In the genomic region with DNA sequence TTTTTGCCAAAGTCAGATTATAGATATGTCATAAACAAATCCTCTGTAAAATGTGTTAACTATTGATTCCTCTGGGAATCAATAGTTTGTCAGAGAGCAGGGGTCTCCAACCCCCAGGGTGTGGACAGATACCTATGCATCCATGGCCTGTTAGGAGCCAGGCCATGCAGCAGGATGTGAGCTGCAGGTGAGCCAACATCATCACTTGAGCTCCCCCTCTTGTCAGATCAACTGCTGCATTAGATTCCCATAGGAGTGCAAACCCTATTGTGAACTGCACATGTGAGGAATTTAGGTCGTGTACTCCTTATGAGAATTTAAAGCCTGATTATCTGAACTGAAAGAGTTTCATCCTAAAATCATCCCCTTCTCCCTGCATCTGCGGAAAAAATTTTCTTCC, we compare ENCODE assay signal across 19 cellular contexts.
A peak's percentile ranks its signal among the peaks of the same experiment; 100 is the strongest.
DNase-seq lines count a peak whose midpoint lies in the region; ATAC-seq, FAIRE-seq and TF ChIP-seq lines count a peak whose summit lies in the region.
"Had no signal": no experiment of that assay in that cellular context is flagged by ENCODE, and none has a peak within 500 bp of the region (broad histone marks: within the 10 kb centered on the region; RNA-seq: fewer than 3 reads in every experiment).

No MANE protein-coding gene starts in this region.

- no peak overlapping the region for H2BK20ac ChIP-seq in H1 (ENCODE audit: low read length)

- DNase-seq in HepG2 (ENCODE audit: low spot score) = no peak
- no peak for DNase-seq in right lobe of liver
- peak; percentile 1 for DNase-seq in HT-29 (ENCODE audit: low spot score)
- DNase-seq in H1 (ENCODE audit: low read depth in 1 of 2, low spot score in 2 of 2) = no peak
- no peak for DNase-seq in gastrocnemius medialis
- no peak for DNase-seq in substantia nigra (lab: John Stamatoyannopoulos, UW)
- DNase-seq in GM10266 (ENCODE audit: extremely low spot score) = no peak
- DNase-seq: ACHN; DND-41; HCEC 1CT; NCI-H1048; NCI-H1436; NCI-H510A; NK-92 treated with Interleukin-12 subunit alpha and Interleukin-12 subunit beta, amount 100 ng/mL, for 24 hours; Right ventricle myocardium superior; SW 1271; T-helper 2 cell had no signal

- no peak overlapping the region for H3K23ac ChIP-seq in H1 (ENCODE audit: insufficient read length)

- no peak overlapping the region for H3K9ac ChIP-seq in HepG2 (ENCODE audit: insufficient read depth, low read depth, low read length)
- H3K9ac ChIP-seq in H1 (replicated peaks in 1 of 4; ENCODE audit: extremely low read depth in 1 of 4, low read depth in 3 of 4, low read length in 3 of 4) = no peak overlapping the region

- no peak overlapping the region for H2BK12ac ChIP-seq in H1 (ENCODE audit: low read depth, low read length)

- no peak overlapping the region for H2BK120ac ChIP-seq in H1 (replicated peaks; ENCODE audit: low read depth, low read length)

- no peak overlapping the region for H2BK5ac ChIP-seq in H1 (ENCODE audit: low read depth, low read length)

- H2AK5ac ChIP-seq in H1 (ENCODE audit: low read depth, low read length) = no peak overlapping the region

- no peak overlapping the region for H3K27ac ChIP-seq in HepG2 (ENCODE audit: extremely low read length, insufficient read depth, low read length)
- H3K27ac ChIP-seq in right lobe of liver = no peak overlapping the region
- H3K27ac ChIP-seq in H1 (ENCODE audit: low read depth, low read length) = no peak overlapping the region
- H3K27ac ChIP-seq in gastrocnemius medialis = no peak overlapping the region
- no peak overlapping the region for H3K27ac ChIP-seq in substantia nigra (ENCODE audit: low read depth, low read length, poor library complexity, severe bottlenecking)
- H3K27ac ChIP-seq: C4-2B had no signal

- no peak overlapping the region for H4K91ac ChIP-seq in H1 (replicated peaks; ENCODE audit: insufficient read length, low read length)

- no peaks in the 10 kb centered on the region for H3K79me2 ChIP-seq in HepG2 (ENCODE audit: insufficient read depth, low read length)
- H3K79me2 ChIP-seq in H1 (ENCODE audit: control insufficient read depth in 1 of 2, insufficient read depth in 2 of 2, low read length in 2 of 2) = no peaks in the 10 kb centered on the region

- WGBS in HepG2 (ENCODE audit: low lambda C conversion rate) = 0% methylated on average over 2 of the region's 2 CpGs
- 46% methylated on average over 2 of the region's 2 CpGs for WGBS in right lobe of liver (ENCODE audit: insufficient coverage, low coverage, low lambda C conversion rate, missing lambda C conversion rate)
- WGBS in H1 (ENCODE audit: extremely low coverage in 1 of 2, insufficient coverage in 1 of 2, insufficient read length in 1 of 2, insufficient replicate concordance in 2 of 2, low coverage in 1 of 2, low lambda C conversion rate in 2 of 2, missing lambda C conversion rate in 1 of 2), 2 experiments = 89% methylated on average over 2 of the region's 2 CpGs; no CpG with 5 or more reads in 1 of the 2 experiments

- POLR2A ChIA-PET in HepG2 (lab: Yijun Ruan, JAX) = no interaction called here
- POLR2A ChIA-PET in H1 (lab: Charles Lee; ENCODE audit: partially characterized antibody) = no interaction called here

- ATAC-seq in HepG2 (0 out of 3 replicates have a peak, but pooled peaks have one; percentile 45), right lobe of liver (no peak), gastrocnemius medialis (no peak)

- no peak overlapping the region for H3K4me3 ChIP-seq in HepG2 (replicated peaks in 1 of 3; ENCODE audit: insufficient read depth in 1 of 3, low read depth in 2 of 3, low read length in 3 of 3)
- H3K4me3 ChIP-seq in right lobe of liver = no peak overlapping the region
- H3K4me3 ChIP-seq in H1 (ENCODE audit: extremely low read depth in 1 of 4, insufficient read depth in 2 of 4, low read depth in 3 of 4, low read length in 4 of 4) = no peak overlapping the region
- H3K4me3 ChIP-seq in gastrocnemius medialis = no peak overlapping the region

- no peak overlapping the region for H2AFZ ChIP-seq in HepG2 (ENCODE audit: low read length)
- no peak overlapping the region for H2AFZ ChIP-seq in H1 (ENCODE audit: low read length)

- H4K8ac ChIP-seq in H1 (ENCODE audit: extremely low read depth, insufficient read depth, low read length) = no peak overlapping the region

- H3K27me3 ChIP-seq in HepG2 (ENCODE audit: control insufficient read depth in 1 of 2, insufficient read depth in 2 of 2, low read length in 2 of 2) (no peaks in the 10 kb centered on the region), right lobe of liver (no peaks in the 10 kb centered on the region), H1 (replicated peaks in 1 of 4; ENCODE audit: control insufficient read depth in 3 of 4, extremely low read depth in 1 of 4, insufficient read depth in 3 of 4, low read length in 3 of 4) (no peaks in the 10 kb centered on the region), gastrocnemius medialis (no peaks in the 10 kb centered on the region)

- intact Hi-C loops in HepG2 (cut with micrococcal nuclease; ENCODE audit: unreplicated experiment) (no loop called here), right lobe of liver (cut with DNase I) (no loop called here), gastrocnemius medialis (cut with DNase I; ENCODE audit: low total_unique reads) (no loop called here)

- H2BK15ac ChIP-seq in H1 (ENCODE audit: low read length) = no peak overlapping the region

- no peak overlapping the region for H4K5ac ChIP-seq in H1 (ENCODE audit: insufficient read length, low read depth, low read length)

- H3K4ac ChIP-seq in H1 (replicated peaks; ENCODE audit: insufficient read length, low read depth, low read length) = no peak overlapping the region

- H3K14ac ChIP-seq in H1 (ENCODE audit: insufficient read length) = no peak overlapping the region

- H3K4me1 ChIP-seq in HepG2 (ENCODE audit: insufficient read depth, low read length) (no peaks in the 10 kb centered on the region), right lobe of liver (no peaks in the 10 kb centered on the region), H1 (replicated peaks in 1 of 4; ENCODE audit: control insufficient read depth in 3 of 4, insufficient read depth in 4 of 4, low read length in 3 of 4) (no peaks in the 10 kb centered on the region), gastrocnemius medialis (no peaks in the 10 kb centered on the region)

- CTCF ChIA-PET in HepG2 (lab: Yijun Ruan, JAX; ENCODE audit: low intra/inter-chr PET ratio, low total read pairs) = no interaction called here
- CTCF ChIA-PET in H1 (lab: Charles Lee; ENCODE audit: partially characterized antibody) = interaction anchor here (0.7 kb wide), 1 partner anchor 22 kb away, joined by 3 read pairs; no protein-coding TSS in a partner anchor

- BruUV-seq in HepG2 (replicated peaks; lab: Mats Ljungman, UMichigan) = no TSS peak

- H3K9me3 ChIP-seq in HepG2 (ENCODE audit: low read length) (no peaks in the 10 kb centered on the region), right lobe of liver (no peaks in the 10 kb centered on the region), H1 (ENCODE audit: insufficient read depth in 2 of 2, low read depth in 1 of 2, low read length in 1 of 2) (no peaks in the 10 kb centered on the region), gastrocnemius medialis (peaks cover 0 to under 1% (median 0%) of the 10 kb centered on the region in 3 donors)

- H4K20me1 ChIP-seq in HepG2 (ENCODE audit: insufficient read depth, low read length) (no peaks in the 10 kb centered on the region), H1 (replicated peaks in 1 of 2; ENCODE audit: control insufficient read depth in 1 of 2, insufficient read depth in 2 of 2, low read length in 2 of 2) (no peaks in the 10 kb centered on the region)

- TF ChIP-seq RAD21 in HepG2 (CRISPR knock-in tag; IDR thresholded peaks at IDR 0.05) (no peak), H1 (IDR thresholded peaks at IDR 0.05 in 1 of 2, conservative IDR thresholded peaks at IDR 0.05 in 1 of 2; ENCODE audit: low read depth in 2 of 2, low read length in 2 of 2) (peak; percentile 48 to 53)

- TF ChIP-seq EP300 in HepG2 (IDR thresholded peaks at IDR 0.05; ENCODE audit: low read depth in 2 of 2, low read length in 2 of 2) = no peak
- no peak for TF ChIP-seq EP300 in HepG2 (CRISPR knock-in tag; IDR thresholded peaks at IDR 0.05; ENCODE audit: borderline replicate concordance)
- TF ChIP-seq EP300 in H1 (IDR thresholded peaks at IDR 0.05; ENCODE audit: borderline replicate concordance in 1 of 2, low read depth in 2 of 2, low read length in 2 of 2) = no peak

- H3K79me1 ChIP-seq in H1 (ENCODE audit: low read depth, low read length) = no peaks in the 10 kb centered on the region

- H3K36me3 ChIP-seq in HepG2 (replicated peaks in 1 of 2; ENCODE audit: control insufficient read depth in 1 of 2, insufficient read depth in 2 of 2, low read length in 2 of 2) = no peaks in the 10 kb centered on the region
- H3K36me3 ChIP-seq in right lobe of liver = no peaks in the 10 kb centered on the region
- H3K36me3 ChIP-seq in H1 (ENCODE audit: control insufficient read depth in 2 of 4, insufficient read depth in 4 of 4, low read length in 3 of 4) = no peaks in the 10 kb centered on the region
- no peaks in the 10 kb centered on the region for H3K36me3 ChIP-seq in gastrocnemius medialis

- no peak overlapping the region for H3K18ac ChIP-seq in H1 (ENCODE audit: extremely low read depth, low read length)

- H3K56ac ChIP-seq in H1 (replicated peaks; ENCODE audit: insufficient read length, low read depth, low read length) = no peak overlapping the region

- H3K4me2 ChIP-seq in HepG2 (ENCODE audit: low read depth, low read length) (no peak overlapping the region), H1 (ENCODE audit: insufficient read depth in 1 of 2, low read depth in 2 of 2, low read length in 2 of 2) (no peak overlapping the region)

- TF ChIP-seq CTCF in HepG2 (CRISPR knock-in tag; IDR thresholded peaks at IDR 0.05) (peak; percentile 22), right lobe of liver (IDR thresholded peaks at IDR 0.05) (no peak), H1 (IDR thresholded peaks at IDR 0.05; ENCODE audit: control extremely low read depth in 1 of 3, insufficient read depth in 1 of 3, low read depth in 1 of 3, low read length in 3 of 3) (peak in 1 of 3 experiments; percentile 34; a peak in 1 of 4 replicates), gastrocnemius medialis (IDR thresholded peaks at IDR 0.05 in 4 of 5, conservative IDR thresholded peaks at IDR 0.05 in 1 of 5) (no peak), GM10266 (IDR thresholded peaks at IDR 0.05; ENCODE audit: control insufficient read depth, insufficient read depth, low read depth, missing control alignments) (no peak)

- in situ Hi-C loops in HepG2 (cut with HindIII; ENCODE audit: extremely low pct_ligation_motif_present, low pct_unique_long_range_greater_than_20kb) (no loop called here), gastrocnemius medialis (cut with MboI; ENCODE audit: low sequenced_read_pairs in 4 of 4) (no loop called here)

- FAIRE-seq in HepG2 (lab: Jason Lieb, UNC) (no peak), H1 (lab: Jason Lieb, UNC) (no peak)
- FAIRE-seq: RCC 7860 had no signal

- TF ChIP-seq POLR2A in HepG2 (IDR thresholded peaks at IDR 0.05; ENCODE audit: insufficient read depth in 1 of 2, low read depth in 2 of 2, low read length in 2 of 2) (no peak), right lobe of liver (IDR thresholded peaks at IDR 0.05) (no peak), H1 (IDR thresholded peaks at IDR 0.05; ENCODE audit: control extremely low read depth in 1 of 2, low read depth in 2 of 2, low read length in 2 of 2) (no peak), gastrocnemius medialis (IDR thresholded peaks at IDR 0.05) (no peak)

- no peaks in the 10 kb centered on the region for H3K23me2 ChIP-seq in H1 (ENCODE audit: low read depth, low read length)
